2 cellular contexts compared by ENCODE assay signal in the genomic region with DNA sequence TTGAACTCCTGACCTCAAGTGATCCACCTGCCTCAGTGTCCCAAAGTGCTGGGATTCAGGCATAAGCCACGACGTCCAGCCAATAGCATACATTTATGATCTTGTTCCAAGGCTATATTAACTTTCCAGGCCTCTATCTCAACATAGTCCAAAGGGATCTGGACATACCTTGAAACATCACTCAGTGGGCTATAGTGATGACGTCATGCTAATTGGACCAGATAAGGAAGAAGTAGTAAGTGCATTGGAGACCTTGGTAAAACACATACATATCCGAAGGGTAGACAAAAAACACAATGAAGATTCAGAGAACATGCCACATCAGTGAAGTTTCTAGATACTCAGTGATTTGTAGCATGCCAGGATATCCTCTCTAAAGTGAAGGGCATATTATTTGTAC.
TF ChIP-seq lines count a peak whose summit lies in the region.

No MANE protein-coding gene starts in this region.

TF ChIP-seq in HepG2, 621 proteins besides CTCF, POLR2A, EP300 and RAD21:
- no peak for TF ChIP-seq DNMT1 (CRISPR knock-in tag; IDR thresholded peaks at IDR 0.05)
- peak; percentile 92 for TF ChIP-seq CREB1 (IDR thresholded peaks at IDR 0.05)
- no peak for TF ChIP-seq CREB1 (CRISPR knock-in tag; IDR thresholded peaks at IDR 0.05)
- peak; percentile 98 for TF ChIP-seq ATF7 (IDR thresholded peaks at IDR 0.05)
- no peak for TF ChIP-seq ATF7 (CRISPR knock-in tag; IDR thresholded peaks at IDR 0.05)

TF ChIP-seq in GM12878, 131 proteins besides CTCF, POLR2A, EP300 and RAD21:
- TF ChIP-seq YY1 (IDR thresholded peaks at IDR 0.05; ENCODE audit: low read depth, low read length) (no peak), ATF7 (IDR thresholded peaks at IDR 0.05; ENCODE audit: low read depth) (peak; percentile 55; the same call in 1 of the 2 replicates), RAD51 (IDR thresholded peaks at IDR 0.05) (no peak)
